1 cellular context compared by ENCODE assay signal in genomic region chr22:24725736-24726135, GRCh38.
TF ChIP-seq lines count a peak whose summit lies in the region.

No MANE protein-coding gene starts in this region.

TF ChIP-seq in IMR-90, 13 proteins besides CTCF, POLR2A, EP300 and RAD21:
- no peak for TF ChIP-seq MAFK (IDR thresholded peaks at IDR 0.05; ENCODE audit: low read depth, low read length)
- no peak for TF ChIP-seq SMC3 (IDR thresholded peaks at IDR 0.05; ENCODE audit: low read depth, low read length)
